Comparison of ENCODE assay signal across 8 cellular contexts in genomic region chr6:158026901-158027589, GRCh38. TPM values are rescaled to one million over a fixed set of nuclear protein-coding genes. Genes with fewer than 3 reads are reported as not detected.
DNase-seq lines count a peak whose midpoint lies in the region; ATAC-seq and TF ChIP-seq lines count a peak whose summit lies in the region.

No MANE protein-coding gene starts in this region.

- H3K4me3 ChIP-seq in foreskin fibroblast (ENCODE audit: low read depth in 1 of 2, low read length in 2 of 2): no peak overlapping the region

- DNase-seq in CD1c-positive myeloid dendritic cell (ENCODE audit: extremely low spot score) (peak; percentile 35), chondrocyte (ENCODE audit: low spot score) (peak; percentile 36), foreskin fibroblast (no peak), NCI-H1417 (lab: John Stamatoyannopoulos, UW) (no peak), NCI-H2196 treated with DMSO at 0.1 percent for 48 hours (lab: John Stamatoyannopoulos, UW; ENCODE audit: unreplicated experiment) (no peak)
- DNase-seq in activated CD4-positive, CD25-positive, alpha-beta regulatory T cell treated with anti-CD3 and anti-CD28 coated beads, Interleukin-2, amount 50 U/mL, for 72 hours: no peak

- H3K27me3 Mint-ChIP-seq in chondrocyte (ENCODE audit: low read depth): no peaks in the 10 kb centered on the region
- peaks cover 5% of the 10 kb centered on the region for H3K27me3 Mint-ChIP-seq in nephron (ENCODE audit: low read depth)

- ATAC-seq in HG03097 (IDR thresholded peaks at IDR 0.05; ENCODE audit: low FRiP score, unreplicated experiment): peak; percentile 20

- H3K9me3 Mint-ChIP-seq in chondrocyte (ENCODE audit: low read depth): no peaks in the 10 kb centered on the region
- no peaks in the 10 kb centered on the region for H3K9me3 Mint-ChIP-seq in nephron

- H3K36me3 Mint-ChIP-seq in chondrocyte (ENCODE audit: low read depth): peaks cover 1% of the 10 kb centered on the region
- H3K36me3 Mint-ChIP-seq in nephron (ENCODE audit: low read depth): no peaks in the 10 kb centered on the region

- TF ChIP-seq CTCF in chondrocyte (IDR thresholded peaks at IDR 0.05) (no peak), nephron (IDR thresholded peaks at IDR 0.05; ENCODE audit: unreplicated experiment in 3 of 3) (no peak), foreskin fibroblast (IDR thresholded peaks at IDR 0.05; ENCODE audit: low read depth, low read length) (no peak)

- H3K4me3 Mint-ChIP-seq in chondrocyte (ENCODE audit: unreplicated experiment) (peak overlapping the region; percentile 51), nephron (no peak overlapping the region)

- peak overlapping the region; percentile 99 for H3K27ac Mint-ChIP-seq in chondrocyte (ENCODE audit: unreplicated experiment)
- H3K27ac Mint-ChIP-seq in nephron: peak overlapping the region; percentile 31 to 90 (median 65)

- H3K4me1 Mint-ChIP-seq in chondrocyte (ENCODE audit: low read depth): peaks cover 62% of the 10 kb centered on the region
- peaks cover 49% of the 10 kb centered on the region for H3K4me1 Mint-ChIP-seq in nephron

RNA-seq across cellular contexts. Expression of gene SYNJ2, which starts 45.4 kb away (rescaled TPM):
- total RNA-seq in chondrocyte: 29.2 to 54.5 TPM (median 53.1 TPM) in 3 replicates

Comparison
In these comparisons a context has a peak if more than half of its experiments do, and no peak if none do; other contexts are left out.
1. DNase-seq: peak in CD1c-positive myeloid dendritic cell (single experiment) and chondrocyte (single experiment); none in activated CD4-positive, CD25-positive, alpha-beta regulatory T cell treated with anti-CD3 and anti-CD28 coated beads, Interleukin-2, amount 50 U/mL, for 72 hours (single experiment), foreskin fibroblast (0 of 2), NCI-H1417 (0 of 3) and NCI-H2196 treated with DMSO at 0.1 percent for 48 hours (single experiment).